ENCODE assay signal across 25 cellular contexts in the genomic region with DNA sequence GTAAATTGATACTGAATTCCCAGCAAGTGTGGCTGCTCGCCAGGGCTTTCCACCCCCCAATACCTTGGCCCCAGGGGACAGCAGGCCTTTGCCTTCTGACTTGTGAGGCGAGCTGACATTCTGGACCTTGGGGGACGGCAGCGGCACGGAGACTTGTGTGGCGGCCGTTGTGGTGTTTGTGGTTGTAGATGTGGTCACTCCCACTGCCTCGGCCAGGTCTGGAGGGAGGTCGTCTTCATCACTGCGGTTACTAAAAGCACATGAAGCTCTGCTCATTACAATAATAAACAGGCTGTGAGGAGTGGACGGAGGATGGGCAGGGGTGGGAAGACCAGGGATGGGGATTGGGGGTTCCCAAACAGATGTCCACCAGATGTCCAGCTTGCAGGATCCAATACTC. TPM values are rescaled to one million over a fixed set of nuclear protein-coding genes. Genes with fewer than 3 reads are reported as not detected.
A peak's percentile ranks its signal among the peaks of the same experiment; 100 is the strongest.
DNase-seq lines count a peak whose midpoint lies in the region; ATAC-seq and TF ChIP-seq lines count a peak whose summit lies in the region.
"Had no signal": no experiment of that assay in that cellular context is flagged by ENCODE, and none has a peak within 500 bp of the region (broad histone marks: within the 10 kb centered on the region; RNA-seq: fewer than 3 reads in every experiment).

No MANE protein-coding gene starts in this region.

- DNase-seq in ELR (ENCODE audit: low read depth) = peak; percentile 34
- peak; percentile 75 for DNase-seq in NCI-H524 treated with DMSO at 0.1 percent for 48 hours (lab: John Stamatoyannopoulos, UW)
- DNase-seq in choroid plexus epithelial cell (ENCODE audit: low read depth) = peak; percentile 84
- no peak for DNase-seq in sciatic nerve (ENCODE audit: low spot score)
- DNase-seq in GM19238 (ENCODE audit: insufficient read length, low spot score) = no peak
- DNase-seq in activated effector memory CD4-positive, alpha-beta T cell treated with anti-CD3 and anti-CD28 coated beads, Interleukin-2, amount 50 U/mL, for 16 hours = no peak
- DNase-seq: activated CD4-positive, alpha-beta T cell treated with anti-CD3 and anti-CD28 coated beads for 48 hours; activated naive CD4-positive, alpha-beta T cell; activated T-cell treated with anti-CD3 and anti-CD28 coated beads, Interleukin-2, amount 50 U/mL, for 48 hours; adrenal gland; CD4-positive, CD25-positive, alpha-beta regulatory T cell; colonic mucosa; effector CD8-positive, alpha-beta T cell; H9; left lung; NCI-H2081; posterior cingulate gyrus; right cardiac atrium; SHP77; stimulated activated CD4-positive, alpha-beta T cell treated with anti-CD3 and anti-CD28 coated beads, Interleukin-4, amount 100 ng/mL, for 1 hour had no signal

- TF ChIP-seq CTCF in choroid plexus epithelial cell (conservative IDR thresholded peaks at IDR 0.05; ENCODE audit: low read depth, low read length) = no peak

- intact Hi-C loops in sciatic nerve (cut with DNase I) = no loop called here

- peak; percentile 42 for ATAC-seq in sciatic nerve
- no peak for ATAC-seq in HG03045 (IDR thresholded peaks at IDR 0.05; ENCODE audit: unreplicated experiment)
- ATAC-seq: gastroesophageal sphincter, left lung, right cardiac atrium had no signal

- no peak overlapping the region for H3K4me3 ChIP-seq in choroid plexus epithelial cell (ENCODE audit: low read depth, low read length)
- H3K4me3 ChIP-seq: adrenal gland, breast epithelium, colonic mucosa, gastroesophageal sphincter, left lung, upper lobe of left lung had no signal

RNA-seq across cellular contexts. Expression of a gene that starts 27.1 kb away (rescaled TPM):
- 12.8 TPM for total RNA-seq in sciatic nerve
- total RNA-seq: CD4-positive, CD25-positive, alpha-beta regulatory T cell; G401 had no signal

Comparison
In these comparisons a context has a peak if more than half of its experiments do, and no peak if none do; other contexts are left out.
1. DNase-seq: peak in ELR (single experiment), NCI-H524 treated with DMSO at 0.1 percent for 48 hours (single experiment) and choroid plexus epithelial cell (single experiment); none in sciatic nerve (single experiment), GM19238 (single experiment) and activated effector memory CD4-positive, alpha-beta T cell treated with anti-CD3 and anti-CD28 coated beads, Interleukin-2, amount 50 U/mL, for 16 hours (single experiment).